Comparison of ENCODE assay signal across 33 cellular contexts in the genomic region with DNA sequence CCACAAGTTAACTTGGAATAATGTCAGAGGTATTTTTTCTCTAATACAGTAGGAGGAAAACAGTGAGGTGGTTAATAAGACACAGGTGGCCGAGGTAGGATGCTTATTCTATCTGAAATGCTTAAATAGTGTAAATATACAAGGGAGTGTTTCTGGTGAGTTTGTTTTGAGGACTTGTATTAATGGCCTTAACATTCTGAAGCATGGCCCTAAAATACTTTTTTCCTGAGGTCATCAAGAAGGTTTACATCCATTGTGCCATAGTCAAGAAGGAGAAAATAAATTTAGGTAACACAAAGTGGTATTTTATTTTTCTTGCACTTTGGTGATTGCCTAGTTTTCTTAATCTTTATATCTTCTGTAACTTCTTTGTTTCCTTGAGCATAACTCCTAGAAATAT. TPM values are rescaled to one million over a fixed set of nuclear protein-coding genes. Genes with fewer than 3 reads are reported as not detected.
DNase-seq lines count a peak whose midpoint lies in the region; ATAC-seq and TF ChIP-seq lines count a peak whose summit lies in the region.
"Had no signal": no experiment of that assay in that cellular context is flagged by ENCODE, and none has a peak within 500 bp of the region (broad histone marks: within the 10 kb centered on the region; RNA-seq: fewer than 3 reads in every experiment).

No MANE protein-coding gene starts in this region.

- peaks cover 6% of the 10 kb centered on the region for H3K27me3 Mint-ChIP-seq in endothelial cell (ENCODE audit: unreplicated experiment)
- H3K27me3 Mint-ChIP-seq in activated CD4-positive, alpha-beta memory T cell treated with anti-CD3 and anti-CD28 coated beads for 36 hours: no peaks in the 10 kb centered on the region
- H3K27me3 Mint-ChIP-seq: dendritic cell treated with granulocyte-macrophage colony-stimulating factor and Interleukin-4, amounts not matched to agents 40 ng/mL and 50 ng/mL, for 4 days; progenitor cell of endocrine pancreas had no signal

- no peak overlapping the region for H3K4me3 Mint-ChIP-seq in endothelial cell (ENCODE audit: unreplicated experiment)
- no peak overlapping the region for H3K4me3 Mint-ChIP-seq in activated CD4-positive, alpha-beta memory T cell treated with anti-CD3 and anti-CD28 coated beads for 36 hours
- H3K4me3 Mint-ChIP-seq: activated CD4-positive, alpha-beta T cell treated with anti-CD3 and anti-CD28 coated beads, Interleukin-2, amount 10 ng/mL, durations not matched to agents 7 days and 5 days; activated naive CD8-positive, alpha-beta T cell treated with anti-CD3 and anti-CD28 coated beads for 36 hours; activated T-cell treated with anti-CD3 and anti-CD28 coated beads, Interleukin-2, amount 50 U/mL, for 24 hours; dendritic cell treated with granulocyte-macrophage colony-stimulating factor and Interleukin-4, amounts not matched to agents 40 ng/mL and 50 ng/mL, for 4 days; endodermal cell; H9; naive thymus-derived CD4-positive, alpha-beta T cell had no signal

- intact Hi-C loops in activated CD4-positive, alpha-beta memory T cell treated with anti-CD3 and anti-CD28 coated beads for 36 hours (cut with micrococcal nuclease): no loop called here

- no peaks in the 10 kb centered on the region for H3K9me3 Mint-ChIP-seq in endothelial cell (ENCODE audit: unreplicated experiment)
- peaks cover 4% of the 10 kb centered on the region for H3K9me3 Mint-ChIP-seq in activated CD4-positive, alpha-beta memory T cell treated with anti-CD3 and anti-CD28 coated beads for 36 hours
- H3K9me3 Mint-ChIP-seq: activated CD4-positive, alpha-beta T cell treated with anti-CD3 and anti-CD28 coated beads, Interleukin-2, amount 10 ng/mL, durations not matched to agents 7 days and 5 days; activated naive CD8-positive, alpha-beta T cell treated with anti-CD3 and anti-CD28 coated beads for 36 hours; dendritic cell treated with granulocyte-macrophage colony-stimulating factor and Interleukin-4, amounts not matched to agents 40 ng/mL and 50 ng/mL, for 4 days; endodermal cell; H9 had no signal

- no peak for ATAC-seq in HG03457 (IDR thresholded peaks at IDR 0.05; ENCODE audit: unreplicated experiment)
- ATAC-seq: esophagus mucosa; HepG2; naive thymus-derived CD4-positive, alpha-beta T cell; Panc1; sciatic nerve had no signal

- no peaks in the 10 kb centered on the region for H3K36me3 Mint-ChIP-seq in endothelial cell (ENCODE audit: low read depth, unreplicated experiment)
- H3K36me3 Mint-ChIP-seq in activated CD4-positive, alpha-beta memory T cell treated with anti-CD3 and anti-CD28 coated beads for 36 hours: no peaks in the 10 kb centered on the region
- H3K36me3 Mint-ChIP-seq: activated naive CD8-positive, alpha-beta T cell treated with anti-CD3 and anti-CD28 coated beads for 36 hours had no signal

- peaks cover 53% of the 10 kb centered on the region for H3K4me1 Mint-ChIP-seq in endothelial cell (ENCODE audit: unreplicated experiment)
- H3K4me1 Mint-ChIP-seq in activated CD4-positive, alpha-beta memory T cell treated with anti-CD3 and anti-CD28 coated beads for 36 hours (ENCODE audit: low read depth): no peaks in the 10 kb centered on the region

- H3K27ac Mint-ChIP-seq in endothelial cell (ENCODE audit: unreplicated experiment): peak overlapping the region; percentile 42
- H3K27ac Mint-ChIP-seq in activated CD4-positive, alpha-beta memory T cell treated with anti-CD3 and anti-CD28 coated beads for 36 hours: no peak overlapping the region
- H3K27ac Mint-ChIP-seq: activated CD4-positive, alpha-beta T cell treated with anti-CD3 and anti-CD28 coated beads, Interleukin-2, amount 10 ng/mL, durations not matched to agents 7 days and 5 days; activated naive CD8-positive, alpha-beta T cell treated with anti-CD3 and anti-CD28 coated beads for 36 hours; activated T-cell treated with anti-CD3 and anti-CD28 coated beads, Interleukin-2, amount 50 U/mL, for 24 hours; dendritic cell treated with granulocyte-macrophage colony-stimulating factor and Interleukin-4, amounts not matched to agents 40 ng/mL and 50 ng/mL, for 4 days; naive thymus-derived CD4-positive, alpha-beta T cell; progenitor cell of endocrine pancreas had no signal

- DNase-seq in ELR (ENCODE audit: low read depth) (peak; percentile 46), M059J (ENCODE audit: low read depth) (peak; percentile 61), endothelial cell (ENCODE audit: low spot score) (no peak), renal cortical epithelial cell (ENCODE audit: low read depth) (peak; percentile 51), C1 segment of cervical spinal cord (lab: John Stamatoyannopoulos, UW) (no peak)
- DNase-seq in activated CD4-positive, alpha-beta memory T cell treated with anti-CD3 and anti-CD28 coated beads for 36 hours: no peak
- DNase-seq: activated CD4-positive, alpha-beta T cell treated with anti-CD3 and anti-CD28 coated beads, Interleukin-2, amount 10 ng/mL, durations not matched to agents 7 days and 5 days; activated effector memory CD4-positive, alpha-beta T cell treated with anti-CD3 and anti-CD28 coated beads, Interleukin-2, amount 50 U/mL, for 16 hours; activated naive CD8-positive, alpha-beta T cell treated with anti-CD3 and anti-CD28 coated beads for 36 hours; activated T-cell treated with anti-CD3 and anti-CD28 coated beads, Interleukin-2, amount 50 U/mL, for 24 hours; central memory CD4-positive, alpha-beta T cell; DMS153; endodermal cell; H9; Karpas-422; mesenchymal stem cell; MV-4-11; naive thymus-derived CD4-positive, alpha-beta T cell; NCI-H1436 treated with DMSO at 0.1 percent for 48 hours; NCI-H2107; NCI-H748 treated with DMSO at 0.1 percent for 48 hours; SIG-M5; stimulated activated CD4-positive, alpha-beta T cell treated with anti-CD3 and anti-CD28 coated beads, Interleukin-4, amount 100 ng/mL, for 1 hour; stomach; T1000; thyroid gland had no signal

- no peak for TF ChIP-seq CTCF in endothelial cell (IDR thresholded peaks at IDR 0.05; ENCODE audit: unreplicated experiment)

- POLR2A ChIA-PET in activated CD4-positive, alpha-beta memory T cell treated with anti-CD3 and anti-CD28 coated beads for 36 hours (lab: Charles Lee): no interaction called here

- CTCF ChIA-PET in activated CD4-positive, alpha-beta memory T cell treated with anti-CD3 and anti-CD28 coated beads for 36 hours (lab: Charles Lee): no interaction called here

RNA-seq across cellular contexts. Expression of a gene that starts 18.8 kb away (rescaled TPM):
- total RNA-seq in M059J (2014; rRNA removed; shearing (Covaris generic)): 48.1 and 58.9 TPM in 2 replicates
- 132 TPM for total RNA-seq in endothelial cell (ENCODE audit: unreplicated experiment)
- 38.4 and 101 TPM in 2 replicates for total RNA-seq in renal cortical epithelial cell
- 1 to 10 TPM in 1 of 2 experiments, under 1 TPM in 1; 0.50 to 1.1 TPM for total RNA-seq in activated CD4-positive, alpha-beta memory T cell treated with anti-CD3 and anti-CD28 coated beads for 36 hours

Comparison
In these comparisons a context has a peak if more than half of its experiments do, and no peak if none do; other contexts are left out.
1. DNase-seq: peak in ELR (single experiment), M059J (single experiment) and renal cortical epithelial cell (single experiment); none in endothelial cell (single experiment), C1 segment of cervical spinal cord (0 of 14) and activated CD4-positive, alpha-beta memory T cell treated with anti-CD3 and anti-CD28 coated beads for 36 hours (single experiment).
2. RNA of a gene that starts 18.8 kb away (total RNA-seq): 132 TPM in endothelial cell (single experiment), 38.4 to 101 TPM in renal cortical epithelial cell and 48.1 to 58.9 TPM in M059J; 0.50 to 1.1 TPM in activated CD4-positive, alpha-beta memory T cell treated with anti-CD3 and anti-CD28 coated beads for 36 hours; every median in the first group is over 10 times any median in the second.